1 cellular context compared by ENCODE assay signal in genomic region chr2:219158025-219158424, GRCh38.
A peak's percentile ranks its signal among the peaks of the same experiment; 100 is the strongest.
TF ChIP-seq lines count a peak whose summit lies in the region.

No MANE protein-coding gene starts in this region.

TF ChIP-seq in HEK293, 187 proteins besides CTCF, POLR2A, EP300 and RAD21 (continued from another document):
- TF ChIP-seq ZNF677 (tag by site-specific recombination; IDR thresholded peaks at IDR 0.05) (no peak), ZNF133 (tag by site-specific recombination; IDR thresholded peaks at IDR 0.05) (no peak), WT1 (tag by site-specific recombination; IDR thresholded peaks at IDR 0.05) (no peak), ZNF558 (tag by site-specific recombination; IDR thresholded peaks at IDR 0.05) (no peak), ZNF23 (tag by site-specific recombination; IDR thresholded peaks at IDR 0.05; ENCODE audit: borderline replicate concordance) (no peak), HOXD13 (CRISPR knock-in tag; IDR thresholded peaks at IDR 0.05; ENCODE audit: borderline replicate concordance) (no peak), ZNF776 (tag by site-specific recombination; IDR thresholded peaks at IDR 0.05; ENCODE audit: borderline replicate concordance) (no peak), MYNN (tag by site-specific recombination; IDR thresholded peaks at IDR 0.05; ENCODE audit: borderline replicate concordance) (no peak), SCRT1 (tag by site-specific recombination; IDR thresholded peaks at IDR 0.05; ENCODE audit: borderline replicate concordance) (peak; percentile 85), ZNF214 (tag by site-specific recombination; IDR thresholded peaks at IDR 0.05; ENCODE audit: borderline replicate concordance) (no peak), ZNF341 (tag by site-specific recombination; IDR thresholded peaks at IDR 0.05; ENCODE audit: low read depth) (no peak), ZIC2 (tag by site-specific recombination; IDR thresholded peaks at IDR 0.05) (no peak), ZSCAN4 (tag by site-specific recombination; IDR thresholded peaks at IDR 0.05) (0 out of 2 replicates have a peak, but pooled peaks have one; percentile 22), ZNF623 (tag by site-specific recombination; IDR thresholded peaks at IDR 0.05) (no peak), SCRT2 (tag by site-specific recombination; IDR thresholded peaks at IDR 0.05) (peak; percentile 91), ZNF433 (tag by site-specific recombination; IDR thresholded peaks at IDR 0.05; ENCODE audit: low read depth) (no peak), ZNF366 (tag by site-specific recombination; conservative IDR thresholded peaks at IDR 0.05) (no peak), ZNF544 (tag by site-specific recombination; IDR thresholded peaks at IDR 0.05) (no peak)
- TF ChIP-seq, protein P1, sequence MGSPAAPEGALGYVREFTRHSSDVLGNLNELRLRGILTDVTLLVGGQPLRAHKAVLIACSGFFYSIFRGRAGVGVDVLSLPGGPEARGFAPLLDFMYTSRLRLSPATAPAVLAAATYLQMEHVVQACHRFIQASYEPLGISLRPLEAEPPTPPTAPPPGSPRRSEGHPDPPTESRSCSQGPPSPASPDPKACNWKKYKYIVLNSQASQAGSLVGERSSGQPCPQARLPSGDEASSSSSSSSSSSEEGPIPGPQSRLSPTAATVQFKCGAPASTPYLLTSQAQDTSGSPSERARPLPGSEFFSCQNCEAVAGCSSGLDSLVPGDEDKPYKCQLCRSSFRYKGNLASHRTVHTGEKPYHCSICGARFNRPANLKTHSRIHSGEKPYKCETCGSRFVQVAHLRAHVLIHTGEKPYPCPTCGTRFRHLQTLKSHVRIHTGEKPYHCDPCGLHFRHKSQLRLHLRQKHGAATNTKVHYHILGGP (tag by site-specific recombination; IDR thresholded peaks at IDR 0.05): no peak
- TF ChIP-seq, protein P2, sequence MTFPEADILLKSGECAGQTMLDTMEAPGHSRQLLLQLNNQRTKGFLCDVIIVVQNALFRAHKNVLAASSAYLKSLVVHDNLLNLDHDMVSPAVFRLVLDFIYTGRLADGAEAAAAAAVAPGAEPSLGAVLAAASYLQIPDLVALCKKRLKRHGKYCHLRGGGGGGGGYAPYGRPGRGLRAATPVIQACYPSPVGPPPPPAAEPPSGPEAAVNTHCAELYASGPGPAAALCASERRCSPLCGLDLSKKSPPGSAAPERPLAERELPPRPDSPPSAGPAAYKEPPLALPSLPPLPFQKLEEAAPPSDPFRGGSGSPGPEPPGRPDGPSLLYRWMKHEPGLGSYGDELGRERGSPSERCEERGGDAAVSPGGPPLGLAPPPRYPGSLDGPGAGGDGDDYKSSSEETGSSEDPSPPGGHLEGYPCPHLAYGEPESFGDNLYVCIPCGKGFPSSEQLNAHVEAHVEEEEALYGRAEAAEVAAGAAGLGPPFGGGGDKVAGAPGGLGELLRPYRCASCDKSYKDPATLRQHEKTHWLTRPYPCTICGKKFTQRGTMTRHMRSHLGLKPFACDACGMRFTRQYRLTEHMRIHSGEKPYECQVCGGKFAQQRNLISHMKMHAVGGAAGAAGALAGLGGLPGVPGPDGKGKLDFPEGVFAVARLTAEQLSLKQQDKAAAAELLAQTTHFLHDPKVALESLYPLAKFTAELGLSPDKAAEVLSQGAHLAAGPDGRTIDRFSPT (tag by site-specific recombination; IDR thresholded peaks at IDR 0.05): no peak
- TF ChIP-seq, protein P3, sequence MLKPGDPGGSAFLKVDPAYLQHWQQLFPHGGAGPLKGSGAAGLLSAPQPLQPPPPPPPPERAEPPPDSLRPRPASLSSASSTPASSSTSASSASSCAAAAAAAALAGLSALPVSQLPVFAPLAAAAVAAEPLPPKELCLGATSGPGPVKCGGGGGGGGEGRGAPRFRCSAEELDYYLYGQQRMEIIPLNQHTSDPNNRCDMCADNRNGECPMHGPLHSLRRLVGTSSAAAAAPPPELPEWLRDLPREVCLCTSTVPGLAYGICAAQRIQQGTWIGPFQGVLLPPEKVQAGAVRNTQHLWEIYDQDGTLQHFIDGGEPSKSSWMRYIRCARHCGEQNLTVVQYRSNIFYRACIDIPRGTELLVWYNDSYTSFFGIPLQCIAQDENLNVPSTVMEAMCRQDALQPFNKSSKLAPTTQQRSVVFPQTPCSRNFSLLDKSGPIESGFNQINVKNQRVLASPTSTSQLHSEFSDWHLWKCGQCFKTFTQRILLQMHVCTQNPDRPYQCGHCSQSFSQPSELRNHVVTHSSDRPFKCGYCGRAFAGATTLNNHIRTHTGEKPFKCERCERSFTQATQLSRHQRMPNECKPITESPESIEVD (tag by site-specific recombination; IDR thresholded peaks at IDR 0.05): no peak
- TF ChIP-seq, protein P4, sequence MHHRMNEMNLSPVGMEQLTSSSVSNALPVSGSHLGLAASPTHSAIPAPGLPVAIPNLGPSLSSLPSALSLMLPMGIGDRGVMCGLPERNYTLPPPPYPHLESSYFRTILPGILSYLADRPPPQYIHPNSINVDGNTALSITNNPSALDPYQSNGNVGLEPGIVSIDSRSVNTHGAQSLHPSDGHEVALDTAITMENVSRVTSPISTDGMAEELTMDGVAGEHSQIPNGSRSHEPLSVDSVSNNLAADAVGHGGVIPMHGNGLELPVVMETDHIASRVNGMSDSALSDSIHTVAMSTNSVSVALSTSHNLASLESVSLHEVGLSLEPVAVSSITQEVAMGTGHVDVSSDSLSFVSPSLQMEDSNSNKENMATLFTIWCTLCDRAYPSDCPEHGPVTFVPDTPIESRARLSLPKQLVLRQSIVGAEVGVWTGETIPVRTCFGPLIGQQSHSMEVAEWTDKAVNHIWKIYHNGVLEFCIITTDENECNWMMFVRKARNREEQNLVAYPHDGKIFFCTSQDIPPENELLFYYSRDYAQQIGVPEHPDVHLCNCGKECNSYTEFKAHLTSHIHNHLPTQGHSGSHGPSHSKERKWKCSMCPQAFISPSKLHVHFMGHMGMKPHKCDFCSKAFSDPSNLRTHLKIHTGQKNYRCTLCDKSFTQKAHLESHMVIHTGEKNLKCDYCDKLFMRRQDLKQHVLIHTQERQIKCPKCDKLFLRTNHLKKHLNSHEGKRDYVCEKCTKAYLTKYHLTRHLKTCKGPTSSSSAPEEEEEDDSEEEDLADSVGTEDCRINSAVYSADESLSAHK (tag by site-specific recombination; IDR thresholded peaks at IDR 0.05): no peak
